ENCODE assay signal across 26 cellular contexts in genomic region chr3:48092270-48092669, GRCh38.
"Had no signal": no experiment of that assay in that cellular context is flagged by ENCODE, and none has a peak within 500 bp of the region (broad histone marks: within the 10 kb centered on the region; RNA-seq: fewer than 3 reads in every experiment).

No MANE protein-coding gene starts in this region.

- DNase-seq: hypothalamus; immature natural killer cell; kidney; left colon; left lung; lower lobe of right lung; mammary epithelial cell; mesenchymal stem cell; naive thymus-derived CD8-positive, alpha-beta T cell; nucleus accumbens; pancreas; posterior cingulate gyrus; retina; right cardiac atrium; stimulated activated CD4-positive, alpha-beta T cell treated with anti-CD3 and anti-CD28 coated beads, Interleukin-12 subunit alpha, Interleukin-12 subunit beta, amount 100 ng/mL, for 4 hours; stimulated activated CD4-positive, alpha-beta T cell treated with anti-CD3 and anti-CD28 coated beads, Interleukin-15, amount 100 ng/mL, for 24 hours; stimulated activated CD4-positive, alpha-beta T cell treated with anti-CD3 and anti-CD28 coated beads, Interleukin-2, amount 100 ng/mL, for 24 hours; stimulated activated CD4-positive, alpha-beta T cell treated with anti-CD3 and anti-CD28 coated beads, Interleukin-4, amount 100 ng/mL, for 1 hour; stimulated activated naive CD4-positive, alpha-beta T cell; tibial artery; upper lobe of right lung had no signal

- ATAC-seq: left colon; left lung; lower lobe of right lung; naive thymus-derived CD8-positive, alpha-beta T cell; pancreas; right cardiac atrium; sciatic nerve; upper lobe of right lung had no signal

- H3K4me3 ChIP-seq: left lung, lower lobe of right lung, pancreas, prostate gland, skin epidermis, suprapubic skin, thoracic aorta, tibial artery, upper lobe of right lung had no signal
